Comparison of ENCODE assay signal across 35 cellular contexts in genomic region chr21:40371329-40371728, GRCh38.
"Had no signal": no experiment of that assay in that cellular context is flagged by ENCODE, and none has a peak within 500 bp of the region (broad histone marks: within the 10 kb centered on the region; RNA-seq: fewer than 3 reads in every experiment).

No MANE protein-coding gene starts in this region.

- H3K9me3 ChIP-seq: MG63 had no signal

- H3K4me2 ChIP-seq: KMS-11 had no signal

- DNase-seq: Karpas-422, Kasumi-1, MG63, MM.1S, MV-4-11, NCI-H1048, NCI-H1092, NCI-H1092 treated with DMSO at 0.1 percent for 48 hours, NCI-H1105, NCI-H1105 treated with DMSO at 0.1 percent for 48 hours, NCI-H1417, NCI-H1417 treated with DMSO at 0.1 percent for 48 hours, NCI-H1436, NCI-H1436 treated with DMSO at 0.1 percent for 48 hours, NCI-H146, NCI-H1694, NCI-H1694 treated with DMSO at 0.1 percent for 48 hours, NCI-H187, NCI-H187 treated with DMSO at 0.1 percent for 48 hours, NCI-H1930, NCI-H2029, NCI-H2029 treated with DMSO at 0.1 percent for 48 hours, NCI-H2081, NCI-H2081 treated with DMSO at 0.1 percent for 48 hours, NCI-H2107, NCI-H2171, NCI-H2171 treated with DMSO at 0.1 percent for 48 hours, NCI-H2227 treated with DMSO at 0.1 percent for 48 hours, NCI-H226, NCI-H345, NCI-H446, NCI-H446 treated with DMSO at 0.1 percent for 48 hours, NCI-H510A, NCI-H510A treated with DMSO at 0.1 percent for 48 hours had no signal

- H3K27ac ChIP-seq: KMS-11 had no signal

- H3K9ac ChIP-seq: KMS-11 had no signal

- H3K4me3 ChIP-seq: MG63 had no signal

- H3K36me3 ChIP-seq: MG63 had no signal

- H3K27me3 ChIP-seq: MG63 had no signal
